Comparison of ENCODE assay signal across 14 cellular contexts in genomic region chr5:136811551-136811950, GRCh38.
A peak's percentile ranks its signal among the peaks of the same experiment; 100 is the strongest.
DNase-seq lines count a peak whose midpoint lies in the region; ATAC-seq and TF ChIP-seq lines count a peak whose summit lies in the region.
"Had no signal": no experiment of that assay in that cellular context is flagged by ENCODE, and none has a peak within 500 bp of the region (broad histone marks: within the 10 kb centered on the region; RNA-seq: fewer than 3 reads in every experiment).

No MANE protein-coding gene starts in this region.

- ATAC-seq in GM23338 (no peak), GM21381 (IDR thresholded peaks at IDR 0.05; ENCODE audit: unreplicated experiment) (no peak)
- ATAC-seq: natural killer cell treated with Interleukin-12 subunit alpha and Interleukin-12 subunit beta and Interleukin-15 and Interleukin-18, amount 100 ng/mL, for 72 hours had no signal

- 75 to 88% methylated on average over 1 of the region's 2 CpGs for whole genome bisulfite sequencing in mesodermal cell (ENCODE audit: insufficient coverage in 2 of 2), 2 experiments

- no peaks in the 10 kb centered on the region for H3F3A ChIP-seq in GM23338 (replicated peaks; ENCODE audit: low read depth)

- H3K36me3 ChIP-seq in mesodermal cell (ENCODE audit: control insufficient read depth, insufficient read depth, low read length) (no peaks in the 10 kb centered on the region), GM23338 (ENCODE audit: insufficient read depth) (no peaks in the 10 kb centered on the region)
- H3K36me3 ChIP-seq: tibial nerve had no signal

- H3K4me1 ChIP-seq in mesodermal cell (ENCODE audit: control insufficient read depth, insufficient read depth, low read length, poor library complexity, severe bottlenecking) (peaks cover 13% of the 10 kb centered on the region), GM23338 (ENCODE audit: insufficient read depth) (no peaks in the 10 kb centered on the region)
- H3K4me1 ChIP-seq: tibial nerve had no signal

- no peaks in the 10 kb centered on the region; the same call in 1 of the 2 replicates for H3K9me2 ChIP-seq in GM23338 (ENCODE audit: insufficient read depth)

- no peaks in the 10 kb centered on the region; the same call in 2 of the 3 replicates for H3K4me1 Mint-ChIP-seq in GM23338

- H3K27ac ChIP-seq in mesodermal cell (ENCODE audit: low read depth, low read length, severe bottlenecking): peak overlapping the region; percentile 41
- H3K27ac ChIP-seq in GM23338 (ENCODE audit: low read depth): no peak overlapping the region
- H3K27ac ChIP-seq: HL-60, SK-N-MC, tibial nerve had no signal

- H3K4me3 Mint-ChIP-seq in GM23338: no peak overlapping the region
- H3K4me3 Mint-ChIP-seq: natural killer cell treated with Interleukin-12 subunit alpha and Interleukin-12 subunit beta and Interleukin-15 and Interleukin-18, amount 100 ng/mL, for 72 hours had no signal

- no peaks in the 10 kb centered on the region for H3K27me3 ChIP-seq in GM23338 (ENCODE audit: insufficient read depth)
- H3K27me3 ChIP-seq: tibial nerve had no signal

- no peak overlapping the region for H3K27ac Mint-ChIP-seq in GM23338
- H3K27ac Mint-ChIP-seq: natural killer cell treated with Interleukin-12 subunit alpha and Interleukin-12 subunit beta and Interleukin-15 and Interleukin-18, amount 100 ng/mL, for 72 hours had no signal

- no peak overlapping the region for H3K4me2 ChIP-seq in GM23338

- no peaks in the 10 kb centered on the region for H4K20me1 ChIP-seq in GM23338 (replicated peaks; ENCODE audit: insufficient read depth)

- H3K79me2 ChIP-seq in GM23338 (replicated peaks; ENCODE audit: insufficient read depth): no peaks in the 10 kb centered on the region

- no peaks in the 10 kb centered on the region for H3K9me3 ChIP-seq in mesodermal cell (ENCODE audit: control insufficient read depth, low read length)
- H3K9me3 ChIP-seq: tibial nerve had no signal

- H3K36me3 Mint-ChIP-seq in GM23338 (ENCODE audit: low read depth): no peaks in the 10 kb centered on the region
- H3K36me3 Mint-ChIP-seq: natural killer cell treated with Interleukin-12 subunit alpha and Interleukin-12 subunit beta and Interleukin-15 and Interleukin-18, amount 100 ng/mL, for 72 hours had no signal

- no peaks in the 10 kb centered on the region; the same call in 2 of the 3 replicates for H3K9me3 Mint-ChIP-seq in GM23338

- DNase-seq in AG20443 (ENCODE audit: low spot score): peak; percentile 80
- peak; percentile 25 for DNase-seq in NCI-H226
- DNase-seq in choroid plexus epithelial cell (ENCODE audit: low read depth): peak; percentile 61
- no peak for DNase-seq in MV-4-11 (lab: John Stamatoyannopoulos, UW)
- DNase-seq in GM23338 (ENCODE audit: low spot score): no peak
- no peak for DNase-seq in activated T-cell treated with anti-CD3 and anti-CD28 coated beads, Interleukin-2, amount 50 U/mL, for 48 hours
- DNase-seq: activated CD4-positive, alpha-beta T cell treated with anti-CD3 and anti-CD28 coated beads, Interleukin-2, amount 50 U/mL, for 48 hours; NCI-H2171 had no signal

- H2AFZ ChIP-seq in GM23338: no peak overlapping the region

- no peak for TF ChIP-seq CTCF in choroid plexus epithelial cell (conservative IDR thresholded peaks at IDR 0.05; ENCODE audit: low read depth, low read length)
- TF ChIP-seq CTCF in GM23338 (conservative IDR thresholded peaks at IDR 0.05; ENCODE audit: low read depth in 2 of 2): no peak

- H3K4me3 ChIP-seq in choroid plexus epithelial cell (ENCODE audit: low read depth, low read length) (no peak overlapping the region), mesodermal cell (ENCODE audit: extremely low read depth, insufficient read depth, low read length, poor library complexity, severe bottlenecking) (no peak overlapping the region), GM23338 (no peak overlapping the region)
- H3K4me3 ChIP-seq: SK-N-MC, tibial nerve had no signal

- H3K27me3 Mint-ChIP-seq in GM23338 (ENCODE audit: insufficient read depth, low read depth, poor library complexity): peaks cover 3% of the 10 kb centered on the region
- H3K27me3 Mint-ChIP-seq: natural killer cell treated with Interleukin-12 subunit alpha and Interleukin-12 subunit beta and Interleukin-15 and Interleukin-18, amount 100 ng/mL, for 72 hours had no signal

TF ChIP-seq in GM23338, 12 proteins besides CTCF, POLR2A, EP300 and RAD21 (continues in another document):
- TF ChIP-seq CREB1 (CRISPR knock-in tag; IDR thresholded peaks at IDR 0.05; ENCODE audit: low read depth): no peak
- no peak for TF ChIP-seq POLR2AphosphoS5 (IDR thresholded peaks at IDR 0.05; ENCODE audit: low read depth)
- TF ChIP-seq EZH2 (IDR thresholded peaks at IDR 0.05; ENCODE audit: low read depth, unreplicated experiment): no peak
- no peak for TF ChIP-seq ZNF462 (CRISPR knock-in tag; IDR thresholded peaks at IDR 0.05)
- no peak for TF ChIP-seq ZNF331 (CRISPR knock-in tag; IDR thresholded peaks at IDR 0.05; ENCODE audit: low read depth)
- no peak for TF ChIP-seq ZNF114 (CRISPR knock-in tag; IDR thresholded peaks at IDR 0.05)

Comparison
In these comparisons a context has a peak if more than half of its experiments do, and no peak if none do; other contexts are left out.
1. DNase-seq: peak in AG20443 (single experiment), NCI-H226 (single experiment) and choroid plexus epithelial cell (single experiment); none in MV-4-11 (single experiment), GM23338 (single experiment) and activated T-cell treated with anti-CD3 and anti-CD28 coated beads, Interleukin-2, amount 50 U/mL, for 48 hours (0 of 2).